ENCODE assay signal across 11 cellular contexts in the genomic region with DNA sequence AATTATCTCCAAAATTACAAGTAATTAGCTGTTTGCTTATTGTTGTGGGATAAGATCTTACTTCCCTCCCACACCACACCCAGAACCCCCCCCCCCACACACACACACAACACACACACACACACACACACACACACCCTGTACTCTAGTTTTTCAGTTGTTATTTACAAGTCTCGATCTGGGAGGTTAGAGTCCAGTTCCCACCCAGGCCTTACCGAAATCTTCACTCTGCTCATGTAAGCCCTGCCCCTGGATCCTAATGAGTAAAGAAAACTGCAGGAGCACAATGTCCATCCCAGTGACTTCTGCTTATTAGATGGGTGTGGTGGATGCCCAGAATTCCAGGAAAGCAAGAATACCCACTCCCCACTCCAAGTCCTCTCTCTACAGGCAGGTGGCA. TPM values are rescaled to one million over a fixed set of nuclear protein-coding genes. Genes with fewer than 3 reads are reported as not detected.
DNase-seq lines count a peak whose midpoint lies in the region; ATAC-seq and TF ChIP-seq lines count a peak whose summit lies in the region.
"Had no signal": no experiment of that assay in that cellular context is flagged by ENCODE, and none has a peak within 500 bp of the region (broad histone marks: within the 10 kb centered on the region; RNA-seq: fewer than 3 reads in every experiment).

No MANE protein-coding gene starts in this region.

- H3K4me1 Mint-ChIP-seq in chondrocyte (ENCODE audit: low read depth), result peaks cover 88% of the 10 kb centered on the region
- H3K4me1 Mint-ChIP-seq: activated naive CD4-positive, alpha-beta T cell treated with anti-CD3 and anti-CD28 coated beads, Interleukin-2, amount 50 U/mL, for 24 hours; CD4-positive, CD25-positive, alpha-beta regulatory T cell had no signal

- no peaks in the 10 kb centered on the region for H3F3A ChIP-seq in PC-3 (ENCODE audit: low read length, unreplicated experiment)

- 86% methylated on average over 1 of the region's 2 CpGs for WGBS in mesenchymal stem cell
- 75% methylated on average over 2 of the region's 2 CpGs for WGBS in suprapubic skin

- H3K36me3 ChIP-seq in PC-3 (ENCODE audit: low read depth, low read length) (no peaks in the 10 kb centered on the region), mesenchymal stem cell (ENCODE audit: control insufficient read depth in 1 of 2, insufficient read depth in 2 of 2, low read depth in 1 of 2, low read length in 2 of 2) (peaks cover 0 to 5% of the 10 kb centered on the region in 2 experiments), suprapubic skin (no peaks in the 10 kb centered on the region)

- TF ChIP-seq POLR2A in suprapubic skin (IDR thresholded peaks at IDR 0.05), result no peak

- DNase-seq in PC-3 (no peak), chondrocyte (ENCODE audit: low spot score) (no peak), mesenchymal stem cell (no peak), suprapubic skin (ENCODE audit: low spot score in 2 of 2) (no peak), NCI-H2171 (lab: John Stamatoyannopoulos, UW) (no peak)
- no peak for DNase-seq in activated CD4-positive, CD25-positive, alpha-beta regulatory T cell treated with anti-CD3 and anti-CD28 coated beads, Interleukin-2, amount 50 U/mL, for 72 hours
- DNase-seq in activated CD8-positive, alpha-beta memory T cell treated with anti-CD3 and anti-CD28 coated beads, Interleukin-2, amount 50 U/mL, for 48 hours, result no peak
- DNase-seq: CD4-positive, CD25-positive, alpha-beta regulatory T cell; cerebellar nuclear complex; T-helper 1 cell had no signal

- H3K79me2 ChIP-seq in PC-3 (ENCODE audit: low read length), result peaks cover 94% of the 10 kb centered on the region

- POLR2A ChIA-PET in PC-3 (lab: Charles Lee; ENCODE audit: unreplicated experiment), result no interaction called here

- CTCF ChIA-PET in PC-3 (lab: Charles Lee), result interaction anchor here (0.7 kb wide), 1 partner anchor 11 kb away, joined by 3 read pairs; no protein-coding TSS in a partner anchor

- H2AFZ ChIP-seq in PC-3 (ENCODE audit: low read length), result no peak overlapping the region
- no peak overlapping the region for H2AFZ ChIP-seq in mesenchymal stem cell (ENCODE audit: low read depth, low read length)

- peak overlapping the region; percentile 50 for H2BK5ac ChIP-seq in mesenchymal stem cell (ENCODE audit: low read depth, low read length, poor library complexity, severe bottlenecking)

- ATAC-seq in PC-3, result peak; percentile 17; the same call in 1 of the 2 replicates

- no peaks in the 10 kb centered on the region for H3K36me3 Mint-ChIP-seq in chondrocyte (ENCODE audit: low read depth)
- H3K36me3 Mint-ChIP-seq: activated naive CD4-positive, alpha-beta T cell treated with anti-CD3 and anti-CD28 coated beads, Interleukin-2, amount 50 U/mL, for 24 hours; CD4-positive, CD25-positive, alpha-beta regulatory T cell had no signal

- H3K23ac ChIP-seq in mesenchymal stem cell (ENCODE audit: low read length in 2 of 2), result no peak overlapping the region

- peak overlapping the region; percentile 82 for H2AK5ac ChIP-seq in mesenchymal stem cell (ENCODE audit: low read length, severe bottlenecking)

- H3K27ac ChIP-seq in PC-3 (ENCODE audit: low read length) (peak overlapping the region; percentile 40), mesenchymal stem cell (ENCODE audit: low read length, poor library complexity, severe bottlenecking) (peak overlapping the region; percentile 11), suprapubic skin (peak overlapping the region; percentile 42)

- peak overlapping the region in 1 of 2 experiments; percentile 42 for H3K14ac ChIP-seq in mesenchymal stem cell (ENCODE audit: low read length in 2 of 2)

- H3K4me1 ChIP-seq in PC-3 (ENCODE audit: insufficient read depth, low read length) (peaks cover 55% of the 10 kb centered on the region), mesenchymal stem cell (ENCODE audit: control insufficient read depth, insufficient read depth, low read depth, low read length) (peaks cover 13% of the 10 kb centered on the region), suprapubic skin (peaks cover 47% of the 10 kb centered on the region)

- H3K79me1 ChIP-seq in mesenchymal stem cell (replicated peaks; ENCODE audit: low read length, poor library complexity, severe bottlenecking), result peaks cover 11% of the 10 kb centered on the region

- BruUV-seq in PC-3 (replicated peaks; lab: Mats Ljungman, UMichigan), result no TSS peak

- H3K18ac ChIP-seq in mesenchymal stem cell (ENCODE audit: low read depth in 1 of 2, low read length in 2 of 2), result peak overlapping the region in 1 of 2 experiments; percentile 47

- H3K27me3 Mint-ChIP-seq in chondrocyte (ENCODE audit: low read depth), result no peaks in the 10 kb centered on the region
- H3K27me3 Mint-ChIP-seq: activated naive CD4-positive, alpha-beta T cell treated with anti-CD3 and anti-CD28 coated beads, Interleukin-2, amount 50 U/mL, for 24 hours had no signal

- intact Hi-C loops in PC-3 (cut with micrococcal nuclease), result no loop called here

- H3K9me3 ChIP-seq in PC-3 (ENCODE audit: low read length) (no peaks in the 10 kb centered on the region), mesenchymal stem cell (ENCODE audit: control insufficient read depth, low read length) (no peaks in the 10 kb centered on the region), suprapubic skin (no peaks in the 10 kb centered on the region)

- no peak overlapping the region for H3K4me3 Mint-ChIP-seq in chondrocyte (ENCODE audit: unreplicated experiment)
- H3K4me3 Mint-ChIP-seq: activated naive CD4-positive, alpha-beta T cell treated with anti-CD3 and anti-CD28 coated beads, Interleukin-2, amount 50 U/mL, for 24 hours; CD4-positive, CD25-positive, alpha-beta regulatory T cell had no signal

- peak overlapping the region; percentile 83 for H3K27ac Mint-ChIP-seq in chondrocyte (ENCODE audit: unreplicated experiment)
- H3K27ac Mint-ChIP-seq: activated naive CD4-positive, alpha-beta T cell treated with anti-CD3 and anti-CD28 coated beads, Interleukin-2, amount 50 U/mL, for 24 hours; CD4-positive, CD25-positive, alpha-beta regulatory T cell had no signal

- no peak for TF ChIP-seq EP300 in suprapubic skin (IDR thresholded peaks at IDR 0.05)

- no peak overlapping the region for H3K9ac ChIP-seq in PC-3 (ENCODE audit: low read length)
- H3K9ac ChIP-seq in mesenchymal stem cell (ENCODE audit: low read length), result no peak overlapping the region

- H4K20me1 ChIP-seq in PC-3 (ENCODE audit: low read length), result no peaks in the 10 kb centered on the region

- H3K9me2 ChIP-seq in PC-3 (replicated peaks; ENCODE audit: low read length), result no peaks in the 10 kb centered on the region

- H4K91ac ChIP-seq in mesenchymal stem cell (ENCODE audit: low read length), result no peak overlapping the region

- peak overlapping the region; percentile 32 for H2BK15ac ChIP-seq in mesenchymal stem cell (ENCODE audit: low read depth, poor library complexity, severe bottlenecking)

- H3K4ac ChIP-seq in mesenchymal stem cell (ENCODE audit: low read depth in 1 of 2, low read length in 2 of 2), result peak overlapping the region in 1 of 2 experiments; percentile 7

- no peak overlapping the region for H3K4me3 ChIP-seq in PC-3 (ENCODE audit: low read length)
- H3K4me3 ChIP-seq in mesenchymal stem cell (ENCODE audit: insufficient read depth in 1 of 2, low read depth in 1 of 2, low read length in 2 of 2), result no peak overlapping the region
- H3K4me3 ChIP-seq in suprapubic skin, result no peak overlapping the region

- H2BK120ac ChIP-seq in mesenchymal stem cell (ENCODE audit: low read depth, low read length), result no peak overlapping the region

- H3K9me3 Mint-ChIP-seq in chondrocyte (ENCODE audit: low read depth), result no peaks in the 10 kb centered on the region
- H3K9me3 Mint-ChIP-seq: activated naive CD4-positive, alpha-beta T cell treated with anti-CD3 and anti-CD28 coated beads, Interleukin-2, amount 50 U/mL, for 24 hours; CD4-positive, CD25-positive, alpha-beta regulatory T cell had no signal

- peak overlapping the region in 1 of 2 experiments; percentile 38 for H2BK12ac ChIP-seq in mesenchymal stem cell (ENCODE audit: low read length in 2 of 2)

- no peak overlapping the region for H4K8ac ChIP-seq in mesenchymal stem cell (ENCODE audit: low read length)

- peak overlapping the region; percentile 38 for H3K4me2 ChIP-seq in PC-3 (ENCODE audit: low read length)
- no peak overlapping the region for H3K4me2 ChIP-seq in mesenchymal stem cell (ENCODE audit: low read length, poor library complexity, severe bottlenecking)

- 0 out of 2 replicates have a peak, but pooled peaks have one; percentile 2 for TF ChIP-seq CTCF in PC-3 (conservative IDR thresholded peaks at IDR 0.05; ENCODE audit: low read depth, low read length)
- no peak for TF ChIP-seq CTCF in chondrocyte (IDR thresholded peaks at IDR 0.05)
- no peak for TF ChIP-seq CTCF in suprapubic skin (IDR thresholded peaks at IDR 0.05)

- no peaks in the 10 kb centered on the region for H3K27me3 ChIP-seq in PC-3 (ENCODE audit: low read length)
- H3K27me3 ChIP-seq in mesenchymal stem cell (ENCODE audit: control insufficient read depth in 1 of 2, insufficient read depth in 1 of 2, low read length in 2 of 2), result no peaks in the 10 kb centered on the region
- H3K27me3 ChIP-seq in suprapubic skin, result no peaks in the 10 kb centered on the region

RNA-seq across cellular contexts. Expression of a gene that starts 23.0 kb away (rescaled TPM):
- 24.3 and 26.6 TPM in 2 replicates for total RNA-seq in PC-3 (2014; rRNA removed)
- 37.6 to 57.8 TPM (median 41.0 TPM) in 3 replicates for total RNA-seq in chondrocyte
- 16.1 TPM for polyA plus RNA-seq in mesenchymal stem cell (2013, experiment 1 of 2)
- 14.5 TPM for polyA plus RNA-seq in mesenchymal stem cell (2013, experiment 2 of 2)
- 10 to 100 TPM in 3 of 4 donors, 1 to 10 TPM in 1; 7.9 to 31.4 (median 15.9) TPM for total RNA-seq in suprapubic skin
- total RNA-seq: CD4-positive, CD25-positive, alpha-beta regulatory T cell had no signal
- polyA plus RNA-seq: CD4-positive, CD25-positive, alpha-beta regulatory T cell had no signal
